ENCODE assay signal across 1 cellular context in the genomic region with DNA sequence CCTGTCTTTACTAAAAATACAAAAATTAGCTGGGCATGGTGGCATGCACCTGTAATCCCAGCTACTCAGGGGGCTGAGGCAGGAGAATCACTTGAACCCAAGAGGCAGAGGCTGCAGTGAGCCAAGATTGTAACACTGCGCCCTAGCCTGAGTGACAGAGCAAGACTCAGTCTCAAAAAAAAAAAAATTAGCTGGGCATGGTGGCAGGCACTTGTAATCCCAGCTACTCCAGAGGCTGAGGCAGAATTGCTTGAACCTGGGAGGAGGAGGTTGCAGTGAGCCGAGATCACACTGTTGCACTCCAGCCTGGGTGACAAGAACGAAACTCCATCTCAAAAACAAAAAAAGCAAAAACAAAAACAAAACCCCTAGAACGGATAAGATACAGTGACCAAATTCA.
TF ChIP-seq lines count a peak whose summit lies in the region.

No MANE protein-coding gene starts in this region.

TF ChIP-seq in HEK293T, 16 proteins besides CTCF, POLR2A, EP300 and RAD21:
- peak; percentile 49; the same call in 1 of the 2 replicates for TF ChIP-seq PKNOX1 (IDR thresholded peaks at IDR 0.05)
- TF ChIP-seq ZNF384 (IDR thresholded peaks at IDR 0.05), result 0 out of 2 replicates have a peak, but pooled peaks have one; percentile 25
